ENCODE assay signal across 14 cellular contexts in genomic region chr14:100105357-100106169, GRCh38. TPM values are rescaled to one million over a fixed set of nuclear protein-coding genes. Genes with fewer than 3 reads are reported as not detected.
A peak's percentile ranks its signal among the peaks of the same experiment; 100 is the strongest.
DNase-seq lines count a peak whose midpoint lies in the region; ATAC-seq, FAIRE-seq and TF ChIP-seq lines count a peak whose summit lies in the region.
"Had no signal": no experiment of that assay in that cellular context is flagged by ENCODE, and none has a peak within 500 bp of the region (broad histone marks: within the 10 kb centered on the region; RNA-seq: fewer than 3 reads in every experiment).

No MANE protein-coding gene starts in this region.

- 89% methylated on average over 16 of the region's 16 CpGs for WGBS in A549 (ENCODE audit: missing lambda C conversion rate)
- 94% methylated on average over 16 of the region's 16 CpGs for WGBS in mammary epithelial cell (ENCODE audit: low coverage, missing lambda C conversion rate)

- intact Hi-C loops in mammary epithelial cell (cut with micrococcal nuclease) = loop anchor here (2.0 to 5.0 kb wide), 2 partner anchors 45 to 108 kb away; no protein-coding TSS in a partner anchor
- intact Hi-C loops in PC-9 (cut with micrococcal nuclease; ENCODE audit: unreplicated experiment) = loop anchor here (5.0 kb wide), 1 partner anchor 33 kb away; no protein-coding TSS in a partner anchor

- peaks cover 29% of the 10 kb centered on the region for H3K4me1 ChIP-seq in A549
- H3K4me1 ChIP-seq in CD8-positive, alpha-beta memory T cell (ENCODE audit: insufficient read depth, low read length) = peaks cover 88% of the 10 kb centered on the region
- peaks cover 27% of the 10 kb centered on the region for H3K4me1 ChIP-seq in mammary epithelial cell (ENCODE audit: insufficient read depth, low read length)
- no peaks in the 10 kb centered on the region for H3K4me1 ChIP-seq in PC-9 (replicated peaks; ENCODE audit: insufficient read depth)

- no peaks in the 10 kb centered on the region for H3K9me2 ChIP-seq in PC-9 (ENCODE audit: insufficient read depth)

- dilution Hi-C loops in mammary epithelial cell (cut with HindIII; ENCODE audit: low sequenced_read_pairs) = no loop called here

- TF ChIP-seq CTCF in A549 (IDR thresholded peaks at IDR 0.05) (no peak), mammary epithelial cell (conservative IDR thresholded peaks at IDR 0.05 in 1 of 2, IDR thresholded peaks at IDR 0.05 in 1 of 2; ENCODE audit: extremely low read depth in 1 of 2, insufficient read depth in 1 of 2, low read depth in 1 of 2, low read length in 2 of 2) (no peak), PC-9 (conservative IDR thresholded peaks at IDR 0.05) (no peak)

- H3K9ac ChIP-seq in mammary epithelial cell (ENCODE audit: insufficient read depth, low read length) = no peak overlapping the region

- CTCF ChIA-PET in A549 (lab: Yijun Ruan, JAX) (interaction anchor here (0.6 to 10.1 kb wide), 10 partner anchors 10 to 123 kb away, joined by 3 to 173 read pairs (median 4); no protein-coding TSS in a partner anchor), mammary epithelial cell (lab: Charles Lee; ENCODE audit: low non-redundant PET) (no interaction called here), PC-9 (lab: Charles Lee) (interaction anchor here (0.6 kb wide), 1 partner anchor 423 kb away, joined by 4 read pairs; no protein-coding TSS in a partner anchor)
- CTCF ChIA-PET in CD8-positive, alpha-beta memory T cell (lab: Charles Lee) = interaction anchor here (0.5 to 58.3 kb wide), 8 partner anchors 10 to 122 kb away, joined by 3 to 1568 read pairs (median 4); partner anchors contain the start of gene EVL

- no peak for TF ChIP-seq RAD21 in A549 (conservative IDR thresholded peaks at IDR 0.05 in 1 of 2, IDR thresholded peaks at IDR 0.05 in 1 of 2)

- H2AFZ ChIP-seq in mammary epithelial cell (ENCODE audit: low read depth, low read length) (no peak overlapping the region), PC-9 (no peak overlapping the region)

- TF ChIP-seq EP300 in A549 (IDR thresholded peaks at IDR 0.05) = no peak

- peak overlapping the region; percentile 86 to 97 (median 94) for H3K27ac Mint-ChIP-seq in CD8-positive, alpha-beta memory T cell
- peak overlapping the region; percentile 95 for H3K27ac Mint-ChIP-seq in activated T-helper 17 cell treated with anti-CD3 and anti-CD28 coated beads, Interleukin-2, amount 50 U/mL, for 72 hours
- H3K27ac Mint-ChIP-seq: brain, WTC11 had no signal

- no peak overlapping the region; the same call in 2 of the 3 replicates for H3K4me2 ChIP-seq in A549
- H3K4me2 ChIP-seq in mammary epithelial cell (ENCODE audit: insufficient read depth, low read depth, low read length) = no peak overlapping the region
- H3K4me2 ChIP-seq in PC-9 = no peak overlapping the region

- peaks cover 7 to 96% (median 28%) of the 10 kb centered on the region in 3 donors for H3K36me3 Mint-ChIP-seq in CD8-positive, alpha-beta memory T cell
- peaks cover 100% of the 10 kb centered on the region for H3K36me3 Mint-ChIP-seq in activated T-helper 17 cell treated with anti-CD3 and anti-CD28 coated beads, Interleukin-2, amount 50 U/mL, for 72 hours (ENCODE audit: low read depth)
- H3K36me3 Mint-ChIP-seq: WTC11 had no signal

- no peak for FAIRE-seq in A549 (lab: Jason Lieb, UNC)
- FAIRE-seq: HepG2 had no signal

- ATAC-seq in A549 (no peak), GM18861 (IDR thresholded peaks at IDR 0.05; ENCODE audit: unreplicated experiment) (no peak)
- ATAC-seq in activated T-helper 17 cell treated with anti-CD3 and anti-CD28 coated beads, Interleukin-2, amount 50 U/mL, for 72 hours (replicated peaks) = no peak
- ATAC-seq: HepG2, left colon, psoas muscle, WTC11 had no signal

- peaks cover 50% of the 10 kb centered on the region for H3K36me3 ChIP-seq in CD8-positive, alpha-beta memory T cell (ENCODE audit: insufficient read depth, low read length)
- H3K36me3 ChIP-seq in mammary epithelial cell (ENCODE audit: insufficient read depth, low read length) (no peaks in the 10 kb centered on the region), PC-9 (ENCODE audit: low read depth) (no peaks in the 10 kb centered on the region)

- no peaks in the 10 kb centered on the region for H3K27me3 ChIP-seq in CD8-positive, alpha-beta memory T cell (ENCODE audit: insufficient read depth, low read length, poor library complexity, severe bottlenecking)
- no peaks in the 10 kb centered on the region for H3K27me3 ChIP-seq in mammary epithelial cell (ENCODE audit: insufficient read depth, low read length)
- no peaks in the 10 kb centered on the region for H3K27me3 ChIP-seq in PC-9 (ENCODE audit: insufficient read depth, low read depth)

- H3K9me3 Mint-ChIP-seq in CD8-positive, alpha-beta memory T cell = no peaks in the 10 kb centered on the region
- no peaks in the 10 kb centered on the region for H3K9me3 Mint-ChIP-seq in activated T-helper 17 cell treated with anti-CD3 and anti-CD28 coated beads, Interleukin-2, amount 50 U/mL, for 72 hours
- H3K9me3 Mint-ChIP-seq: brain, WTC11 had no signal

- H3F3A ChIP-seq in PC-9 (ENCODE audit: insufficient read depth, low read depth) = no peaks in the 10 kb centered on the region

- TF ChIP-seq POLR2A in A549 (IDR thresholded peaks at IDR 0.05; ENCODE audit: low read length) = no peak

- POLR2A ChIA-PET in A549 (lab: Yijun Ruan, JAX) (interaction anchor here (0.6 kb wide), 1 partner anchor 87 kb away, joined by 3 read pairs; no protein-coding TSS in a partner anchor), PC-9 (lab: Charles Lee; ENCODE audit: unreplicated experiment) (no interaction called here)
- POLR2A ChIA-PET in CD8-positive, alpha-beta memory T cell (lab: Charles Lee) = interaction anchor here (0.5 to 10.8 kb wide), 7 partner anchors 10 to 167 kb away, joined by 3 to 106 read pairs (median 6); partner anchors contain the start of gene EVL

- H3K27ac ChIP-seq in A549 (peak overlapping the region; percentile 41 to 49; a peak in 3 of 6 replicates), mammary epithelial cell (ENCODE audit: insufficient read depth, low read depth, low read length) (no peak overlapping the region), PC-9 (no peak overlapping the region)
- H3K27ac ChIP-seq in CD8-positive, alpha-beta memory T cell (ENCODE audit: low read depth, low read length) = peak overlapping the region; percentile 5
- H3K27ac ChIP-seq: psoas muscle had no signal

- BruUV-seq in mammary epithelial cell (replicated peaks; lab: Mats Ljungman, UMichigan) = no TSS peak
- no TSS peak for BruUV-seq in PC-9 (replicated peaks; lab: Mats Ljungman, UMichigan)

- in situ Hi-C loops in mammary epithelial cell (cut with MboI; ENCODE audit: low sequenced_read_pairs in 2 of 2) = loop anchor here in 1 of 2 donors (5.0 kb wide), 1 partner anchor 33 kb away; no protein-coding TSS in a partner anchor

- H3K27me3 Mint-ChIP-seq in CD8-positive, alpha-beta memory T cell = peaks cover 0 to 6% of the 10 kb centered on the region in 2 donors
- H3K27me3 Mint-ChIP-seq in activated T-helper 17 cell treated with anti-CD3 and anti-CD28 coated beads, Interleukin-2, amount 50 U/mL, for 72 hours = no peaks in the 10 kb centered on the region
- H3K27me3 Mint-ChIP-seq: brain had no signal

- H3K9me3 ChIP-seq in A549 (no peaks in the 10 kb centered on the region), mammary epithelial cell (replicated peaks; ENCODE audit: insufficient read depth, low read length) (no peaks in the 10 kb centered on the region), PC-9 (ENCODE audit: insufficient read depth, low read depth) (no peaks in the 10 kb centered on the region)
- no peaks in the 10 kb centered on the region for H3K9me3 ChIP-seq in CD8-positive, alpha-beta memory T cell (ENCODE audit: low read length)
- H3K9me3 ChIP-seq: psoas muscle had no signal

- H3K4me1 Mint-ChIP-seq in CD8-positive, alpha-beta memory T cell = peaks cover 86 to 94% (median 92%) of the 10 kb centered on the region in 3 donors
- H3K4me1 Mint-ChIP-seq in activated T-helper 17 cell treated with anti-CD3 and anti-CD28 coated beads, Interleukin-2, amount 50 U/mL, for 72 hours = peaks cover 70% of the 10 kb centered on the region

- DNase-seq in A549 (ENCODE audit: low read depth in 1 of 2, low spot score in 1 of 2) (no peak), mesenteric fat pad (ENCODE audit: low spot score) (peak; percentile 88), dedifferentiated amniotic fluid mesenchymal stem cell (ENCODE audit: extremely low spot score) (no peak), mammary epithelial cell (no peak), PC-9 (no peak)
- peak in 3 of 5 donors; percentile 24 to 68 (median 54) for DNase-seq in CD8-positive, alpha-beta memory T cell
- DNase-seq: left colon, NCI-H2081, psoas muscle had no signal

- H3K4me3 ChIP-seq in A549 (no peak overlapping the region), mammary epithelial cell (replicated peaks in 1 of 3; ENCODE audit: insufficient read depth in 1 of 3, low read depth in 2 of 3, low read length in 3 of 3) (no peak overlapping the region), PC-9 (no peak overlapping the region)
- H3K4me3 ChIP-seq in CD8-positive, alpha-beta memory T cell (ENCODE audit: low read length) = peak overlapping the region; percentile 27
- H3K4me3 ChIP-seq: psoas muscle had no signal

- H4K20me1 ChIP-seq in mammary epithelial cell (ENCODE audit: insufficient read depth, low read length) (no peaks in the 10 kb centered on the region), PC-9 (ENCODE audit: insufficient read depth) (no peaks in the 10 kb centered on the region)

- H3K79me2 ChIP-seq in mammary epithelial cell (ENCODE audit: insufficient read depth, low read length) (peaks cover 5% of the 10 kb centered on the region), PC-9 (ENCODE audit: low read depth) (no peaks in the 10 kb centered on the region)

- peak overlapping the region; percentile 46 to 86 (median 74) for H3K4me3 Mint-ChIP-seq in CD8-positive, alpha-beta memory T cell
- H3K4me3 Mint-ChIP-seq in activated T-helper 17 cell treated with anti-CD3 and anti-CD28 coated beads, Interleukin-2, amount 50 U/mL, for 72 hours = peak overlapping the region; percentile 93
- H3K4me3 Mint-ChIP-seq: brain, WTC11 had no signal

RNA-seq across cellular contexts. Expression of gene EVL, which starts 40.3 kb away (rescaled TPM):
- polyA plus RNA-seq in A549 (2011; rRNA removed) (14.8 and 17.0 TPM in 2 replicates), A549 (2017; fragmentation: RNase III; extraction: RNeasy Plus Mini Kit Qiagen cat#74134 plus additional on column Dnase treatment) (30.1 to 32.9 TPM (median 30.6 TPM) in 3 replicates), mammary epithelial cell (20.4 TPM)
- polyA plus RNA-seq in A549 (2012; cell fraction: cytosol; rRNA removed) = 22.7 and 24.5 TPM in 2 replicates
- 86.6 and 98.4 TPM in 2 replicates for polyA plus RNA-seq in A549 (2012; cell fraction: nucleus; rRNA removed)
- polyA minus RNA-seq in A549 (2011; rRNA and poly(A)+ RNA removed) = 19.2 and 21.8 TPM in 2 replicates
- 100 to 1,000 TPM; 218 to 228 TPM for total RNA-seq in CD8-positive, alpha-beta memory T cell
- 129 TPM for polyA plus RNA-seq in CD8-positive, alpha-beta memory T cell
- total RNA-seq in activated T-helper 17 cell treated with anti-CD3 and anti-CD28 coated beads, Interleukin-2, amount 50 U/mL, for 72 hours = 100 to 1,000 TPM; 493 to 560 TPM
- total RNA-seq in mesenteric fat pad (60.5 TPM), mammary epithelial cell (10 to 100 TPM; 11.8 to 38.9 TPM), PC-9 (2021) (4.9 and 5.9 TPM in 2 replicates)
- 31.2 TPM for polyA minus RNA-seq in mammary epithelial cell

RNA-seq across cellular contexts. Expression of gene DEGS2, which starts 53.9 kb away (rescaled TPM):
- polyA plus RNA-seq in A549 (2011; rRNA removed) = 0.38 and 0.93 TPM in 2 replicates
- polyA plus RNA-seq in A549 (2012; cell fraction: cytosol; rRNA removed) = 1.2 and 1.9 TPM in 2 replicates
- polyA plus RNA-seq in A549 (2012; cell fraction: nucleus; rRNA removed) = 2.1 and 4.4 TPM in 2 replicates
- 1.1 to 2.3 TPM (median 1.6 TPM) in 3 replicates for polyA plus RNA-seq in A549 (2017; fragmentation: RNase III; extraction: RNeasy Plus Mini Kit Qiagen cat#74134 plus additional on column Dnase treatment)
- polyA minus RNA-seq in A549 (2011; rRNA and poly(A)+ RNA removed) = 0.39 and 0.91 TPM in 2 replicates
- total RNA-seq in CD8-positive, alpha-beta memory T cell = under 1 TPM; 0.35 to 0.42 TPM
- polyA plus RNA-seq in CD8-positive, alpha-beta memory T cell = 0.72 TPM
- total RNA-seq in activated T-helper 17 cell treated with anti-CD3 and anti-CD28 coated beads, Interleukin-2, amount 50 U/mL, for 72 hours = 1 to 10 TPM in 1 of 2 donors, under 1 TPM in 1; 0.30 to 8.3 TPM
- 0.45 TPM for total RNA-seq in mesenteric fat pad
- under 1 TPM; 0.17 to 0.87 TPM for total RNA-seq in mammary epithelial cell
- polyA plus RNA-seq in mammary epithelial cell = 0.36 TPM
- not detected for polyA minus RNA-seq in mammary epithelial cell
- total RNA-seq in PC-9 (2021) = 0.11 and 0.15 TPM in 2 replicates

Comparison
In these comparisons a context has a peak if more than half of its experiments do, and no peak if none do; other contexts are left out.
1. DNase-seq: peak in CD8-positive, alpha-beta memory T cell (3 of 5) and mesenteric fat pad (single experiment); none in A549 (0 of 2), dedifferentiated amniotic fluid mesenchymal stem cell (single experiment), mammary epithelial cell (single experiment) and PC-9 (0 of 2).
2. H3K27ac ChIP-seq: peak in A549 (2 of 2) and CD8-positive, alpha-beta memory T cell (single experiment); none in mammary epithelial cell (single experiment) and PC-9 (single experiment).